25 cellular contexts compared by ENCODE assay signal in the genomic region with DNA sequence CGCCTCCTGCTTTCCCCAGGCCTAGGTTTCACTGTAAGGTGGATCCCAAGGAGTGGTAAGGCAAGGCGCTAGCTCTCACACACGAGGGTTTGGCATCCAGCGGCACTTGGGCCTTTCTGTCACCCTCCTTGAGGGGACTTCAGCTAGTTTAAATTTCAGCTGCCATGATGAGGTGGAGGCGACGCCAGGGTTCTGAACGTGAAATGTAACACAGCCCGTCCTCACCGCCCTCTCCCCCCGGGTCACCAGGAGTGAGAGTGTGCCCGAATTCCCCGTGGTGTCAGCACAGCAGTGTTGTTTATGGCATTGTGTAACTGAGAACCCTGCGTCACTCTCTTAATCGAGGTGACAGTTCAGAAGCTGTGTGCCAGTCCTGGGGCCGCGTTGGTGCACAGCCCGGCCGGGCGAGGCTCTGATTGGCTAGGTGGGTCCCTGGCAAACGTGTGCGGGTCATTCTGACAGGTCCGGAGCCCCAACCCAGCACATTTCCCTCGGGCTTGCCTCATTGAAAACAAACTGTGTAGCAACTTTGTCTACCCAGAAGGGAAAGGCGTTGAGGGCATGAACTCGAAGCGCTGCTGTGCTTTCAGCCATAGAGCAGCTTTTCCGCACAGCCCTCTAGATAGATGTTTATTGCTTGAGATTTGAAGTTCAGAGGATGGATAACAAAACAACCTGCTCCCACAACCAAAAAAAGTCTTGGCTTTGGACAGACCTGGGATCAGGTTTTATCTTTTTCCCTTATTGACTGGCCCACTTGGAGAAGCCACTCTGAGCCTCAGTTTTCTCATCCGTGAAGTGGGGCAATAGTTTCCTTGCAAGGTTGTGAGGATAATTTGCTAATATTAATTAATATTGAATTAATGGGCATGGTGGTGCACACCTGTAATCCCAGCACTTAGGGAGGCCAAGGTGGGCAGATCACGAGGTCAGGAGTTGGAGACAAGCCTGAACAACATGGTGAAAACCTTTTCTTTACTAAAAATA. TPM values are rescaled to one million over a fixed set of nuclear protein-coding genes. Genes with fewer than 3 reads are reported as not detected.
"Had no signal": no experiment of that assay in that cellular context is flagged by ENCODE, and none has a peak within 500 bp of the region (broad histone marks: within the 10 kb centered on the region; RNA-seq: fewer than 3 reads in every experiment).

No MANE protein-coding gene starts in this region.

- H3K9me3 Mint-ChIP-seq: activated CD4-positive, alpha-beta memory T cell treated with anti-CD3 and anti-CD28 coated beads, Interleukin-2, amount 10 ng/mL, durations not matched to agents 7 days and 5 days; activated CD4-positive, alpha-beta T cell treated with anti-CD3 and anti-CD28 coated beads, Interleukin-2, amount 10 ng/mL, durations not matched to agents 24 days and 14 days; activated naive CD4-positive, alpha-beta T cell treated with anti-CD3 and anti-CD28 coated beads, Interleukin-2, amount 10 ng/mL, durations not matched to agents 7 days and 5 days; naive B cell had no signal

- H3K4me1 ChIP-seq: prostate gland had no signal

- DNase-seq: activated CD4-positive, alpha-beta memory T cell treated with anti-CD3 and anti-CD28 coated beads, Interleukin-2, amount 10 ng/mL, durations not matched to agents 7 days and 5 days; activated CD4-positive, alpha-beta T cell treated with anti-CD3 and anti-CD28 coated beads, Interleukin-2, amount 10 ng/mL, durations not matched to agents 24 days and 14 days; activated CD8-positive, alpha-beta memory T cell treated with anti-CD3 and anti-CD28 coated beads, Interleukin-2, amount 10 ng/mL, durations not matched to agents 7 days and 5 days; activated effector memory CD4-positive, alpha-beta T cell treated with anti-CD3 and anti-CD28 coated beads, Interleukin-2, amount 50 U/mL, for 16 hours; activated naive CD4-positive, alpha-beta T cell treated with anti-CD3 and anti-CD28 coated beads, Interleukin-2, amount 10 ng/mL, durations not matched to agents 7 days and 5 days; activated T-cell treated with anti-CD3 and anti-CD28 coated beads for 4 hours; amygdala; cerebellar nuclear complex; heart right ventricle; left cardiac atrium; lower lobe of right lung; naive B cell; ovary; right lobe of liver; stimulated activated CD4-positive, alpha-beta T cell treated with anti-CD3 and anti-CD28 coated beads, Interleukin-4, amount 100 ng/mL, for 24 hours; stimulated activated naive CD8-positive, alpha-beta T cell treated with anti-CD3 and anti-CD28 coated beads, Interleukin-15, Interleukin-2, amounts not matched to agents 100 U/mL and 50 U/mL, for 24 hours; substantia nigra; tibial artery had no signal

- H3K27me3 ChIP-seq: ovary, right lobe of liver had no signal

- H3K4me3 ChIP-seq: coronary artery, heart right ventricle, lower lobe of right lung, ovary, prostate gland, right lobe of liver, tibial artery had no signal

- H3K36me3 Mint-ChIP-seq: activated CD8-positive, alpha-beta memory T cell treated with anti-CD3 and anti-CD28 coated beads, Interleukin-2, amount 10 ng/mL, durations not matched to agents 7 days and 5 days; activated naive CD4-positive, alpha-beta T cell treated with anti-CD3 and anti-CD28 coated beads, Interleukin-2, amount 10 ng/mL, durations not matched to agents 7 days and 5 days; naive B cell had no signal

- H3K9me3 ChIP-seq: heart right ventricle, lower lobe of right lung, ovary, prostate gland, right lobe of liver, tibial artery had no signal

- H3K27ac Mint-ChIP-seq: activated CD4-positive, alpha-beta memory T cell treated with anti-CD3 and anti-CD28 coated beads, Interleukin-2, amount 10 ng/mL, durations not matched to agents 7 days and 5 days; activated CD4-positive, alpha-beta T cell treated with anti-CD3 and anti-CD28 coated beads, Interleukin-2, amount 10 ng/mL, durations not matched to agents 24 days and 14 days; activated CD8-positive, alpha-beta memory T cell treated with anti-CD3 and anti-CD28 coated beads, Interleukin-2, amount 10 ng/mL, durations not matched to agents 7 days and 5 days; activated naive CD4-positive, alpha-beta T cell treated with anti-CD3 and anti-CD28 coated beads, Interleukin-2, amount 10 ng/mL, durations not matched to agents 7 days and 5 days had no signal

- H3K4me1 Mint-ChIP-seq: activated CD4-positive, alpha-beta memory T cell treated with anti-CD3 and anti-CD28 coated beads, Interleukin-2, amount 10 ng/mL, durations not matched to agents 7 days and 5 days; activated CD4-positive, alpha-beta T cell treated with anti-CD3 and anti-CD28 coated beads, Interleukin-2, amount 10 ng/mL, durations not matched to agents 24 days and 14 days; activated CD8-positive, alpha-beta memory T cell treated with anti-CD3 and anti-CD28 coated beads, Interleukin-2, amount 10 ng/mL, durations not matched to agents 7 days and 5 days; activated naive CD4-positive, alpha-beta T cell treated with anti-CD3 and anti-CD28 coated beads, Interleukin-2, amount 10 ng/mL, durations not matched to agents 7 days and 5 days had no signal

- H3K36me3 ChIP-seq: heart right ventricle, lower lobe of right lung, ovary, prostate gland, right lobe of liver, tibial artery had no signal

- ATAC-seq: activated CD4-positive, CD25-positive, alpha-beta regulatory T cell treated with anti-CD3 and anti-CD28 coated beads, Interleukin-2, amount 50 U/mL, for 24 hours; activated CD8-positive, alpha-beta memory T cell treated with anti-CD3 and anti-CD28 coated beads, Interleukin-2, amount 10 ng/mL, durations not matched to agents 7 days and 5 days; lower lobe of right lung; stimulated activated naive CD8-positive, alpha-beta T cell treated with anti-CD3 and anti-CD28 coated beads, Interleukin-15, Interleukin-2, amounts not matched to agents 100 U/mL and 50 U/mL, for 24 hours had no signal

- H3K27ac ChIP-seq: coronary artery, heart right ventricle, lower lobe of right lung, ovary, prostate gland, right lobe of liver, tibial artery, VCaP had no signal

- H3K4me3 Mint-ChIP-seq: activated CD4-positive, alpha-beta memory T cell treated with anti-CD3 and anti-CD28 coated beads, Interleukin-2, amount 10 ng/mL, durations not matched to agents 7 days and 5 days; activated CD4-positive, alpha-beta T cell treated with anti-CD3 and anti-CD28 coated beads, Interleukin-2, amount 10 ng/mL, durations not matched to agents 24 days and 14 days; activated CD8-positive, alpha-beta memory T cell treated with anti-CD3 and anti-CD28 coated beads, Interleukin-2, amount 10 ng/mL, durations not matched to agents 7 days and 5 days; activated naive CD4-positive, alpha-beta T cell treated with anti-CD3 and anti-CD28 coated beads, Interleukin-2, amount 10 ng/mL, durations not matched to agents 7 days and 5 days had no signal

RNA-seq across cellular contexts. Expression of a gene that starts 4.9 kb away (rescaled TPM):
- total RNA-seq: activated CD4-positive, alpha-beta memory T cell treated with anti-CD3 and anti-CD28 coated beads, Interleukin-2, amount 10 ng/mL, durations not matched to agents 7 days and 5 days; activated CD4-positive, alpha-beta T cell treated with anti-CD3 and anti-CD28 coated beads, Interleukin-2, amount 10 ng/mL, durations not matched to agents 24 days and 14 days; activated CD8-positive, alpha-beta memory T cell treated with anti-CD3 and anti-CD28 coated beads, Interleukin-2, amount 10 ng/mL, durations not matched to agents 7 days and 5 days; lower lobe of right lung; mucosa of gallbladder; ovary; prostate gland; right lobe of liver; T-helper 2 cell treated with Interferon-gamma antibody and Interleukin-4, amounts not matched to agents 100 ng/mL and 5 ng/mL, for 36 hours; ureter had no signal
